In the genomic region with DNA sequence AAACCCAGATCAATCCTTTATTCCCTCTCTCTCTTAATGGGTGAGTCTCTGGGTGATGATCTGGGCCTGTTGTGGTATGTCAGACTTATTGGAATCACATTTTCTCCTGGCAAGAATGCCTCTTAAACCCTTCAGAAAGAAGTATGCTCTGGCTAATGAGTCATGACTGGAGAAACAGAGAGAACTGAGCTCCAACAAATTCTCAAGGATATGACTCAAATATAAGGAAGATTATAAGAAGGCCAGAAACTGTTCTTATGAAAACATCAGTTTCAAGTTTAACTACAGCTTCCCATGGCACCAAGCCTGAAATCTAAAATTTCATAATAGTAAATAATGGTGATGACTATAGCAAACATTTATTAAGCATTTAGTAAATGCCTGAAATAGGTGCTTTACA, we compare ENCODE assay signal across 11 cellular contexts.
A peak's percentile ranks its signal among the peaks of the same experiment; 100 is the strongest.
DNase-seq lines count a peak whose midpoint lies in the region; ATAC-seq and TF ChIP-seq lines count a peak whose summit lies in the region.
"Had no signal": no experiment of that assay in that cellular context is flagged by ENCODE, and none has a peak within 500 bp of the region (broad histone marks: within the 10 kb centered on the region; RNA-seq: fewer than 3 reads in every experiment).

No MANE protein-coding gene starts in this region.

- no peak overlapping the region for H2AFZ ChIP-seq in trophoblast cell (ENCODE audit: insufficient read depth, low read length, poor library complexity)

- no peak overlapping the region for H2BK12ac ChIP-seq in trophoblast cell (ENCODE audit: low read length)

- no peak overlapping the region for H4K91ac ChIP-seq in trophoblast cell (ENCODE audit: low read depth, low read length)

- no peaks in the 10 kb centered on the region for H3K27me3 ChIP-seq in trophoblast cell (ENCODE audit: insufficient read depth, low read length)
- H3K27me3 ChIP-seq: esophagus muscularis mucosa had no signal

- H3K27ac ChIP-seq in trophoblast cell (ENCODE audit: low read depth, low read length), result no peak overlapping the region

- H3K4me3 ChIP-seq in AG10803 (ENCODE audit: low read length) (no peak overlapping the region), fibroblast of mammary gland (ENCODE audit: control insufficient read depth, low read depth, low read length) (no peak overlapping the region), trophoblast cell (ENCODE audit: low read depth, low read length) (no peak overlapping the region)
- H3K4me3 ChIP-seq: esophagus muscularis mucosa had no signal

- H2BK5ac ChIP-seq in trophoblast cell (ENCODE audit: low read depth, low read length, poor library complexity), result no peak overlapping the region

- no peak overlapping the region for H3K4me2 ChIP-seq in trophoblast cell (ENCODE audit: low read length)

- H3K4ac ChIP-seq in trophoblast cell (ENCODE audit: low read depth, low read length), result no peak overlapping the region

- intact Hi-C loops in left colon (cut with DNase I, micrococcal nuclease), result no loop called here

- H4K12ac ChIP-seq in trophoblast cell (ENCODE audit: low read depth, low read length), result no peak overlapping the region

- H3K79me2 ChIP-seq in trophoblast cell (ENCODE audit: control insufficient read depth, insufficient read depth, low read length, poor library complexity), result no peaks in the 10 kb centered on the region

- no peak overlapping the region for H3K18ac ChIP-seq in trophoblast cell (ENCODE audit: low read length)

- no peaks in the 10 kb centered on the region for H3K36me3 ChIP-seq in trophoblast cell (ENCODE audit: control insufficient read depth in 1 of 2, insufficient read depth in 2 of 2, low read length in 2 of 2)
- H3K36me3 ChIP-seq: esophagus muscularis mucosa had no signal

- peak; percentile 99 for DNase-seq in AG10803 (ENCODE audit: low read depth)
- DNase-seq in RPMI7951 (ENCODE audit: low read depth), result peak; percentile 72
- DNase-seq in fibroblast of mammary gland (ENCODE audit: low read depth), result peak; percentile 99
- peak; percentile 46 to 75 for DNase-seq in trophoblast cell
- no peak for DNase-seq in KBM-7
- no peak for DNase-seq in HEK293T (ENCODE audit: extremely low spot score)
- no peak for DNase-seq in left colon
- DNase-seq: activated T-cell treated with anti-CD3 and anti-CD28 coated beads, Interleukin-2, amount 50 U/mL, for 72 hours; NCI-H187 had no signal

- CTCF ChIA-PET in HEK293T (lab: Yijun Ruan, JAX), result no interaction called here

- no peak overlapping the region for H3K23ac ChIP-seq in trophoblast cell (ENCODE audit: low read length)

- H3K9me3 ChIP-seq in trophoblast cell (ENCODE audit: insufficient read depth, low read depth, low read length), result no peaks in the 10 kb centered on the region
- H3K9me3 ChIP-seq: esophagus muscularis mucosa had no signal

- ATAC-seq in GM21737 (IDR thresholded peaks at IDR 0.05; ENCODE audit: unreplicated experiment) (no peak), left colon (no peak)
- ATAC-seq: activated T-cell treated with anti-CD3 and anti-CD28 coated beads, Interleukin-2, amount 50 U/mL, for 72 hours had no signal

- H3K9ac ChIP-seq in trophoblast cell (ENCODE audit: low read length), result no peak overlapping the region

- H3K4me1 ChIP-seq in trophoblast cell (ENCODE audit: control insufficient read depth in 1 of 2, insufficient read depth in 2 of 2, low read length in 2 of 2), result no peaks in the 10 kb centered on the region

- H2BK120ac ChIP-seq in trophoblast cell (ENCODE audit: insufficient read depth, low read length, poor library complexity), result no peak overlapping the region

- H4K8ac ChIP-seq in trophoblast cell (ENCODE audit: low read depth, low read length), result no peak overlapping the region

- H3K79me1 ChIP-seq in trophoblast cell (ENCODE audit: low read length), result no peaks in the 10 kb centered on the region

- no peak overlapping the region for H2AK5ac ChIP-seq in trophoblast cell (ENCODE audit: low read length)

- POLR2A ChIA-PET in HEK293T (lab: Yijun Ruan, JAX), result no interaction called here

- no peak overlapping the region for H3K14ac ChIP-seq in trophoblast cell (ENCODE audit: low read length)

- in situ Hi-C loops in KBM-7 (cut with MboI; ENCODE audit: low pct_unique_long_range_greater_than_20kb, low sequenced_read_pairs), result no loop called here

- TF ChIP-seq CTCF in AG10803 (conservative IDR thresholded peaks at IDR 0.05; ENCODE audit: low read length), result no peak
- TF ChIP-seq CTCF in fibroblast of mammary gland (conservative IDR thresholded peaks at IDR 0.05; ENCODE audit: control insufficient read depth, insufficient read depth, low read depth, low read length), result no peak

TF ChIP-seq in HEK293T, 16 proteins besides CTCF, POLR2A, EP300 and RAD21:
- TF ChIP-seq LEF1 (IDR thresholded peaks at IDR 0.05; ENCODE audit: borderline replicate concordance) (no peak), BHLHE40 (IDR thresholded peaks at IDR 0.05; ENCODE audit: borderline replicate concordance) (no peak), ZNF384 (IDR thresholded peaks at IDR 0.05) (no peak), HDGF (IDR thresholded peaks at IDR 0.05; ENCODE audit: borderline replicate concordance) (no peak), ARNT (IDR thresholded peaks at IDR 0.05) (no peak), CTBP1 (IDR thresholded peaks at IDR 0.05; ENCODE audit: borderline replicate concordance) (no peak), SP1 (IDR thresholded peaks at IDR 0.05) (no peak), TARDBP (IDR thresholded peaks at IDR 0.05) (no peak), FOXA1 (IDR thresholded peaks at IDR 0.05) (no peak), FOXK2 (IDR thresholded peaks at IDR 0.05) (no peak), SUZ12 (IDR thresholded peaks at IDR 0.05) (no peak), FOXM1 (IDR thresholded peaks at IDR 0.05; ENCODE audit: borderline replicate concordance) (no peak), L3MBTL2 (conservative IDR thresholded peaks at IDR 0.05) (no peak), NFRKB (IDR thresholded peaks at IDR 0.05) (no peak), ELF4 (IDR thresholded peaks at IDR 0.05) (no peak)
- TF ChIP-seq, protein P1, sequence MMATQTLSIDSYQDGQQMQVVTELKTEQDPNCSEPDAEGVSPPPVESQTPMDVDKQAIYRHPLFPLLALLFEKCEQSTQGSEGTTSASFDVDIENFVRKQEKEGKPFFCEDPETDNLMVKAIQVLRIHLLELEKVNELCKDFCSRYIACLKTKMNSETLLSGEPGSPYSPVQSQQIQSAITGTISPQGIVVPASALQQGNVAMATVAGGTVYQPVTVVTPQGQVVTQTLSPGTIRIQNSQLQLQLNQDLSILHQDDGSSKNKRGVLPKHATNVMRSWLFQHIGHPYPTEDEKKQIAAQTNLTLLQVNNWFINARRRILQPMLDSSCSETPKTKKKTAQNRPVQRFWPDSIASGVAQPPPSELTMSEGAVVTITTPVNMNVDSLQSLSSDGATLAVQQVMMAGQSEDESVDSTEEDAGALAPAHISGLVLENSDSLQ (IDR thresholded peaks at IDR 0.05), result no peak

Comparison
In these comparisons a context has a peak if more than half of its experiments do, and no peak if none do; other contexts are left out.
1. DNase-seq: peak in AG10803 (single experiment), RPMI7951 (single experiment), fibroblast of mammary gland (single experiment) and trophoblast cell (2 of 2); none in KBM-7 (single experiment), HEK293T (single experiment) and left colon (0 of 2).